Comparison of ENCODE assay signal across 9 cellular contexts in genomic region chr4:87530868-87531267, GRCh38. TPM values are rescaled to one million over a fixed set of nuclear protein-coding genes. Genes with fewer than 3 reads are reported as not detected.
DNase-seq lines count a peak whose midpoint lies in the region; ATAC-seq and TF ChIP-seq lines count a peak whose summit lies in the region.
"Had no signal": no experiment of that assay in that cellular context is flagged by ENCODE, and none has a peak within 500 bp of the region (broad histone marks: within the 10 kb centered on the region; RNA-seq: fewer than 3 reads in every experiment).

No MANE protein-coding gene starts in this region.

- CTCF ChIA-PET in RWPE1 (lab: Yijun Ruan, JAX) = interaction anchor here (0.6 kb wide), 1 partner anchor 484 kb away, joined by 3 read pairs; no protein-coding TSS in a partner anchor

- intact Hi-C loops in esophagus muscularis mucosa (cut with DNase I) (loop anchor here (10.0 kb wide), 1 partner anchor 484 kb away; no protein-coding TSS in a partner anchor), mucosa of descending colon (cut with DNase I, micrococcal nuclease) (no loop called here), tibial artery (cut with DNase I; ENCODE audit: low total_unique reads) (no loop called here)

- H3K4me3 ChIP-seq in esophagus muscularis mucosa (peak overlapping the region; percentile 52 to 72 (median 66)), mucosa of descending colon (no peak overlapping the region), tibial artery (peak overlapping the region in 1 of 2 donors; percentile 58)

- 25% methylated on average over 4 of the region's 4 CpGs for WGBS in esophagus muscularis mucosa

- DNase-seq in RWPE1 (ENCODE audit: low spot score) = peak; percentile 59
- peak; percentile 96 for DNase-seq in esophagus muscularis mucosa (ENCODE audit: extremely low spot score)
- DNase-seq in mucosa of descending colon = peak in 1 of 3 donors; percentile 48
- peak; percentile 81 to 86 for DNase-seq in tibial artery
- DNase-seq in NCI-H1930 (lab: John Stamatoyannopoulos, UW) = no peak
- DNase-seq: RPMI8226; stimulated activated CD4-positive, alpha-beta T cell treated with anti-CD3 and anti-CD28 coated beads, Interleukin-2, amount 100 ng/mL, for 48 hours had no signal

- H3K27me3 ChIP-seq in esophagus muscularis mucosa = no peaks in the 10 kb centered on the region
- H3K27me3 ChIP-seq in tibial artery = no peaks in the 10 kb centered on the region

- no peaks in the 10 kb centered on the region for H3K9me3 ChIP-seq in esophagus muscularis mucosa
- H3K9me3 ChIP-seq in mucosa of descending colon = no peaks in the 10 kb centered on the region
- H3K9me3 ChIP-seq in tibial artery = no peaks in the 10 kb centered on the region

- no peak for TF ChIP-seq CTCF in RWPE1 (conservative IDR thresholded peaks at IDR 0.05; ENCODE audit: low read depth)
- TF ChIP-seq CTCF in esophagus muscularis mucosa (IDR thresholded peaks at IDR 0.05) = no peak
- no peak for TF ChIP-seq CTCF in mucosa of descending colon (IDR thresholded peaks at IDR 0.05)
- no peak for TF ChIP-seq CTCF in tibial artery (IDR thresholded peaks at IDR 0.05)

- POLR2A ChIA-PET in RWPE1 (lab: Yijun Ruan, JAX; ENCODE audit: low non-redundant PET) = no interaction called here

- ATAC-seq in mucosa of descending colon (peak; percentile 57), GM19397 (IDR thresholded peaks at IDR 0.05; ENCODE audit: unreplicated experiment) (no peak), HG02970 (IDR thresholded peaks at IDR 0.05; ENCODE audit: low FRiP score, unreplicated experiment) (no peak)

- no peak for TF ChIP-seq POLR2A in esophagus muscularis mucosa (IDR thresholded peaks at IDR 0.05; ENCODE audit: low read depth)

- TF ChIP-seq EP300 in esophagus muscularis mucosa (IDR thresholded peaks at IDR 0.05) = peak; percentile 99

- peaks cover 15 to 30% (median 30%) of the 10 kb centered on the region in 4 donors for H3K4me1 ChIP-seq in esophagus muscularis mucosa
- no peaks in the 10 kb centered on the region for H3K4me1 ChIP-seq in mucosa of descending colon (ENCODE audit: low read depth)
- H3K4me1 ChIP-seq in tibial artery = peaks cover 0 to 41% (median 25%) of the 10 kb centered on the region in 4 donors

- H3K27ac ChIP-seq in RWPE1 = no peak overlapping the region; the same call in 1 of the 2 replicates
- H3K27ac ChIP-seq in esophagus muscularis mucosa (replicated peaks in 1 of 4) = peak overlapping the region; percentile 85 to 97 (median 90)
- peak overlapping the region; percentile 88 to 90 for H3K27ac ChIP-seq in tibial artery

- H3K36me3 ChIP-seq in esophagus muscularis mucosa (no peaks in the 10 kb centered on the region), mucosa of descending colon (ENCODE audit: low read depth) (no peaks in the 10 kb centered on the region), tibial artery (no peaks in the 10 kb centered on the region)

RNA-seq across cellular contexts. Expression of gene SPARCL1, which starts 1.7 kb away (rescaled TPM):
- 1,000 to 10,000 TPM; 1,380 to 2,231 (median 1,856) TPM for total RNA-seq in esophagus muscularis mucosa
- total RNA-seq in mucosa of descending colon = 100 to 1,000 TPM in 1 of 3 donors, 10 to 100 TPM in 2; 33.6 to 544 (median 78.4) TPM

Comparison
In these comparisons a context has a peak if more than half of its experiments do, and no peak if none do; other contexts are left out.
1. DNase-seq: peak in RWPE1 (single experiment), esophagus muscularis mucosa (single experiment) and tibial artery (2 of 2); none in NCI-H1930 (0 of 2).